ENCODE assay signal across 1 cellular context in genomic region chr17:45423936-45424335, GRCh38.
TF ChIP-seq lines count a peak whose summit lies in the region.

No MANE protein-coding gene starts in this region.

TF ChIP-seq in GM23338, 12 proteins besides CTCF, POLR2A, EP300 and RAD21 (continued from another document):
- TF ChIP-seq ETS1 (IDR thresholded peaks at IDR 0.05) (no peak), NANOG (IDR thresholded peaks at IDR 0.05; ENCODE audit: borderline replicate concordance) (no peak), CREB1 (CRISPR knock-in tag; IDR thresholded peaks at IDR 0.05; ENCODE audit: low read depth) (no peak), REST (IDR thresholded peaks at IDR 0.05; ENCODE audit: unreplicated experiment) (no peak), STAT1 (IDR thresholded peaks at IDR 0.05; ENCODE audit: unreplicated experiment) (no peak), EZH2 (IDR thresholded peaks at IDR 0.05; ENCODE audit: low read depth, unreplicated experiment) (no peak), POLR2AphosphoS5 (IDR thresholded peaks at IDR 0.05; ENCODE audit: low read depth) (no peak), ZNF331 (CRISPR knock-in tag; IDR thresholded peaks at IDR 0.05; ENCODE audit: low read depth) (no peak), EZH2phosphoT487 (IDR thresholded peaks at IDR 0.05; ENCODE audit: unreplicated experiment) (no peak), ZNF462 (CRISPR knock-in tag; IDR thresholded peaks at IDR 0.05) (no peak)
